ENCODE assay signal across 14 cellular contexts in genomic region chr5:41809128-41809527, GRCh38.
A peak's percentile ranks its signal among the peaks of the same experiment; 100 is the strongest.
DNase-seq lines count a peak whose midpoint lies in the region; ATAC-seq, FAIRE-seq and TF ChIP-seq lines count a peak whose summit lies in the region.
"Had no signal": no experiment of that assay in that cellular context is flagged by ENCODE, and none has a peak within 500 bp of the region (broad histone marks: within the 10 kb centered on the region; RNA-seq: fewer than 3 reads in every experiment).

No MANE protein-coding gene starts in this region.

- no peak overlapping the region for H3K4me3 ChIP-seq in prostate gland
- H3K4me3 ChIP-seq: GM23248, PC-9, smooth muscle cell had no signal

- peak; percentile 11 for DNase-seq in GM20000 (ENCODE audit: low spot score)
- no peak for DNase-seq in GM19238 (ENCODE audit: insufficient read length, low spot score)
- no peak for DNase-seq in prostate gland (ENCODE audit: low spot score)
- no peak for DNase-seq in COR-L47 (lab: John Stamatoyannopoulos, UW)
- DNase-seq: GM23248; NCI-H1436 treated with DMSO at 0.1 percent for 48 hours; NCI-H446 treated with DMSO at 0.1 percent for 48 hours; PC-9; stimulated activated naive CD8-positive, alpha-beta T cell treated with anti-CD3 and anti-CD28 coated beads, Interleukin-15, Interleukin-2, amounts not matched to agents 100 U/mL and 50 U/mL, for 24 hours had no signal

- intact Hi-C loops in prostate gland (cut with DNase I): no loop called here

- H3K27ac ChIP-seq in prostate gland: no peak overlapping the region
- H3K27ac ChIP-seq: GM23248, PC-9 had no signal

- FAIRE-seq in endometrium (lab: Jason Lieb, UNC): peak; percentile 80

- no peaks in the 10 kb centered on the region for H3K4me1 ChIP-seq in prostate gland (replicated peaks)

- TF ChIP-seq POLR2A in prostate gland (IDR thresholded peaks at IDR 0.05): no peak

- no peaks in the 10 kb centered on the region for H3K36me3 ChIP-seq in prostate gland

- TF ChIP-seq CTCF in GM20000 (IDR thresholded peaks at IDR 0.05; ENCODE audit: extremely low read depth, missing control alignments): no peak
- no peak for TF ChIP-seq CTCF in prostate gland (IDR thresholded peaks at IDR 0.05)

- H3K27me3 ChIP-seq in prostate gland (replicated peaks; ENCODE audit: insufficient read depth): no peaks in the 10 kb centered on the region

- ATAC-seq in GM18502 (IDR thresholded peaks at IDR 0.05; ENCODE audit: poor library complexity, unreplicated experiment): peak; percentile 63
- peak; percentile 76 for ATAC-seq in HG03064 (IDR thresholded peaks at IDR 0.05; ENCODE audit: low read depth, unreplicated experiment)
- no peak for ATAC-seq in HG02642 (IDR thresholded peaks at IDR 0.05; ENCODE audit: poor library complexity, unreplicated experiment)
- ATAC-seq: stimulated activated naive CD8-positive, alpha-beta T cell treated with anti-CD3 and anti-CD28 coated beads, Interleukin-15, Interleukin-2, amounts not matched to agents 100 U/mL and 50 U/mL, for 24 hours had no signal

- H3K9me3 ChIP-seq in prostate gland: no peaks in the 10 kb centered on the region

- WGBS in prostate gland: 70% methylated on average over 1 of the region's 1 CpG
